Comparison of ENCODE assay signal across 30 cellular contexts in genomic region chr2:170261566-170261965, GRCh38.
"Had no signal": no experiment of that assay in that cellular context is flagged by ENCODE, and none has a peak within 500 bp of the region (broad histone marks: within the 10 kb centered on the region; RNA-seq: fewer than 3 reads in every experiment).

No MANE protein-coding gene starts in this region.

- H2AFZ ChIP-seq: neural progenitor cell, parathyroid adenoma had no signal

- H3K27ac ChIP-seq: neural progenitor cell, ovary, parathyroid adenoma, prostate gland, skin epidermis, spleen, suprapubic skin, testis, tibial artery, transverse colon, upper lobe of right lung, uterus had no signal

- H3K27me3 Mint-ChIP-seq: stimulated activated memory B cell treated with anti-CD40 and anti-IgM and Interleukin-4, amounts not matched to agents 10 μg/mL and 1 μg/mL and 100 μg/mL, for 72 hours; stimulated activated naive CD8-positive, alpha-beta T cell treated with anti-CD3 and anti-CD28 coated beads, Interleukin-15, amount 100 ng/mL, for 72 hours had no signal

- H3K9me3 ChIP-seq: ovary, prostate gland, suprapubic skin, testis, transverse colon, upper lobe of right lung, uterus had no signal

- H3K4me3 ChIP-seq: neural progenitor cell, ovary, prostate gland, skin epidermis, smooth muscle cell, spleen, suprapubic skin, testis, tibial artery, transverse colon, upper lobe of right lung, uterus had no signal

- H3K4me3 Mint-ChIP-seq: naive thymus-derived CD4-positive, alpha-beta T cell; natural killer cell; nephron; neural progenitor cell; stimulated activated memory B cell treated with anti-CD40 and anti-IgM and Interleukin-4, amounts not matched to agents 10 μg/mL and 1 μg/mL and 100 μg/mL, for 72 hours; stimulated activated naive CD8-positive, alpha-beta T cell treated with anti-CD3 and anti-CD28 coated beads, Interleukin-15, amount 100 ng/mL, for 72 hours; type B pancreatic cell had no signal

- H3K36me3 Mint-ChIP-seq: natural killer cell; neural progenitor cell; stimulated activated memory B cell treated with anti-CD40 and anti-IgM and Interleukin-4, amounts not matched to agents 10 μg/mL and 1 μg/mL and 100 μg/mL, for 72 hours; type B pancreatic cell had no signal

- H3K27me3 ChIP-seq: neural progenitor cell, ovary, spleen, suprapubic skin, testis, tibial artery, transverse colon, upper lobe of right lung, uterus had no signal

- H3K4me1 ChIP-seq: neural progenitor cell, parathyroid adenoma, prostate gland, spleen, suprapubic skin, testis, tibial artery, transverse colon, upper lobe of right lung, uterus had no signal

- DNase-seq: naive thymus-derived CD4-positive, alpha-beta T cell; natural killer cell; occipital lobe; ovary; right cardiac atrium; spleen; stimulated activated CD4-positive, alpha-beta T cell treated with anti-CD3 and anti-CD28 coated beads, Interleukin-12 subunit alpha, Interleukin-12 subunit beta, amount 100 ng/mL, for 4 hours; stimulated activated CD4-positive, alpha-beta T cell treated with anti-CD3 and anti-CD28 coated beads, Interleukin-1b, Interleukin-23, amount 100 ng/mL, for 48 hours; stimulated activated CD4-positive, alpha-beta T cell treated with anti-CD3 and anti-CD28 coated beads, Interleukin-4, amount 100 ng/mL, for 1 hour; stimulated activated CD4-positive, alpha-beta T cell treated with anti-CD3 and anti-CD28 coated beads, Interleukin-4, amount 100 ng/mL, for 4 hours; stimulated activated CD8-positive, alpha-beta memory T cell treated with anti-CD3 and anti-CD28 coated beads, Interleukin-4, amount 100 ng/mL, for 48 hours; stimulated activated naive CD4-positive, alpha-beta T cell; stimulated activated naive CD8-positive, alpha-beta T cell treated with anti-CD3 and anti-CD28 coated beads, Interleukin-15, amount 100 ng/mL, for 72 hours; stimulated activated naive CD8-positive, alpha-beta T cell treated with anti-CD3 and anti-CD28 coated beads, Interleukin-15, Interleukin-2, amounts not matched to agents 100 U/mL and 50 U/mL, for 24 hours; substantia nigra; testis; tibial artery; transverse colon; upper lobe of right lung; uterus had no signal

- H3K36me3 ChIP-seq: neural progenitor cell, ovary, prostate gland, spleen, suprapubic skin, tibial artery, transverse colon, upper lobe of right lung, uterus had no signal

- H3K79me2 ChIP-seq: parathyroid adenoma had no signal

- ATAC-seq: naive thymus-derived CD4-positive, alpha-beta T cell; natural killer cell; right cardiac atrium; sciatic nerve; stimulated activated memory B cell treated with anti-CD40 and anti-IgM and Interleukin-4, amounts not matched to agents 10 μg/mL and 1 μg/mL and 100 μg/mL, for 72 hours; stimulated activated naive CD8-positive, alpha-beta T cell treated with anti-CD3 and anti-CD28 coated beads, Interleukin-15, amount 100 ng/mL, for 72 hours; stimulated activated naive CD8-positive, alpha-beta T cell treated with anti-CD3 and anti-CD28 coated beads, Interleukin-15, Interleukin-2, amounts not matched to agents 100 U/mL and 50 U/mL, for 24 hours; upper lobe of right lung had no signal

- H3K9ac ChIP-seq: neural progenitor cell, parathyroid adenoma had no signal

- H3K4me1 Mint-ChIP-seq: naive thymus-derived CD4-positive, alpha-beta T cell; natural killer cell; nephron; neural progenitor cell; stimulated activated memory B cell treated with anti-CD40 and anti-IgM and Interleukin-4, amounts not matched to agents 10 μg/mL and 1 μg/mL and 100 μg/mL, for 72 hours; stimulated activated naive CD8-positive, alpha-beta T cell treated with anti-CD3 and anti-CD28 coated beads, Interleukin-15, amount 100 ng/mL, for 72 hours had no signal

- H3K27ac Mint-ChIP-seq: naive thymus-derived CD4-positive, alpha-beta T cell; natural killer cell; nephron; neural progenitor cell; stimulated activated memory B cell treated with anti-CD40 and anti-IgM and Interleukin-4, amounts not matched to agents 10 μg/mL and 1 μg/mL and 100 μg/mL, for 72 hours; stimulated activated naive CD8-positive, alpha-beta T cell treated with anti-CD3 and anti-CD28 coated beads, Interleukin-15, amount 100 ng/mL, for 72 hours; type B pancreatic cell had no signal

- H3K4me2 ChIP-seq: neural progenitor cell, smooth muscle cell had no signal
